ENCODE assay signal across 9 cellular contexts in the genomic region with DNA sequence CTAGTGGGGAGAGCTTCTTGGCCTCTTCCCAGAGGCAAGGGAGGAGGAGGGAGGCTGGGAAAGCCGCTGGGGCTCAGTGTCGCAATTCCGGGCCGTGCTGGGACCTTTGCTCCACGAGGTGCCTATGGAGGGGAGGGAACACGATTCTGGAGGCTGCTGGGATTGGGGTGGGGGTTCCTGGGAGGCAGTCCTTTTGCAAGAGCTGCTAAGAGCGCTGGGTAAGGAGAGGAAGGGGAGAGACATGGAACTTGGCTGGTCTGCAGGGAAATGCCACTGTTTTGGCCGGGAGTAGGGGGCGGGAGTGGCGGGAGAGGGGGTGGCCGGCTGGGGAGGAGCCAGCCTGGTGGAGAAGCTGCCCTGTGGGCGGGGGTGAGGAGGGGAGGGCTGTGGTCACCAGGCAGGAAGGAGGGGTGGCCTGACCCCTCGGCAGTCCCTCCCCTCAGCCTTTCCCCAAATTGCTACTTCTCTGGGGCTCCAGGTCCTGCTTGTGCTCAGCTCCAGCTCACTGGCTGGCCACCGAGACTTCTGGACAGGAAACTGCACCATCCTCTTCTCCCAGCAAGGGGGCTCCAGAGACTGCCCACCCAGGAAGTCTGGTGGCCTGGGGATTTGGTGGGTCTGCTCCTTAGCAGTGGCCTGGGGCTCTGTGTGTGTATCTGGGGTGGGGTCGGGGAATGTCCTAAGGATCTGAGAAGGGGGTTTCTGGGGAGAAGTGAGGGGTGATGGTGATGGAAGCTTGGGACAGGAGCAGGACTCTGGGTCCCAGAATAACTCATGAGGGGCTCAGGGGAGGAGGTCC. TPM values are rescaled to one million over a fixed set of nuclear protein-coding genes. Genes with fewer than 3 reads are reported as not detected.
A peak's percentile ranks its signal among the peaks of the same experiment; 100 is the strongest.
DNase-seq lines count a peak whose midpoint lies in the region; ATAC-seq, FAIRE-seq and TF ChIP-seq lines count a peak whose summit lies in the region.
"Had no signal": no experiment of that assay in that cellular context is flagged by ENCODE, and none has a peak within 500 bp of the region (broad histone marks: within the 10 kb centered on the region; RNA-seq: fewer than 3 reads in every experiment).

Gene NR1H3, plus strand, starts transcription at position 479 of the 799 bp plus-strand sequence. CDS start 1,221 bp downstream, outside the sequence.

- H3K79me2 ChIP-seq in mammary epithelial cell (ENCODE audit: insufficient read depth, low read length) (no peaks in the 10 kb centered on the region), keratinocyte (ENCODE audit: control insufficient read depth, insufficient read depth, low read length) (no peaks in the 10 kb centered on the region)

- H2AFZ ChIP-seq in mammary epithelial cell (ENCODE audit: low read depth, low read length) (peak within 1 kb of the TSS; percentile 93), keratinocyte (ENCODE audit: control insufficient read depth, low read length) (peak within 1 kb of the TSS; percentile 49)

- no peak for FAIRE-seq in keratinocyte (lab: Jason Lieb, UNC)

- peak; percentile 38 for ATAC-seq in stimulated activated effector memory CD8-positive, alpha-beta T cell treated with anti-CD3 and anti-CD28 coated beads, Interleukin-12 subunit alpha, Interleukin-12 subunit beta, amount 100 ng/mL, for 72 hours
- ATAC-seq in HG03460 (IDR thresholded peaks at IDR 0.05; ENCODE audit: unreplicated experiment), result no peak
- no peak for ATAC-seq in HG02840 (IDR thresholded peaks at IDR 0.05; ENCODE audit: low FRiP score, unreplicated experiment)

- intact Hi-C loops in mammary epithelial cell (cut with micrococcal nuclease), result loop anchor here (5.0 kb wide), 1 partner anchor 195 kb away; no protein-coding TSS in a partner anchor

- CTCF ChIA-PET in mammary epithelial cell (lab: Charles Lee; ENCODE audit: low non-redundant PET), result interaction anchor here (0.8 kb wide), 1 partner anchor 97 kb away, joined by 4 read pairs; no protein-coding TSS in a partner anchor

- H3K4me3 ChIP-seq in mammary epithelial cell (replicated peaks in 1 of 3; ENCODE audit: insufficient read depth in 1 of 3, low read depth in 2 of 3, low read length in 3 of 3), result no peak within 1 kb of the TSS
- H3K4me3 ChIP-seq in keratinocyte (ENCODE audit: control insufficient read depth in 2 of 3, extremely low read depth in 1 of 3, insufficient read depth in 2 of 3, low read depth in 1 of 3, low read length in 3 of 3), result no peak within 1 kb of the TSS

- WGBS in mammary epithelial cell (ENCODE audit: low coverage, missing lambda C conversion rate), result 9% methylated on average over 9 of the region's 15 CpGs

- no peaks in the 10 kb centered on the region for H4K20me1 ChIP-seq in mammary epithelial cell (ENCODE audit: insufficient read depth, low read length)
- no peaks in the 10 kb centered on the region for H4K20me1 ChIP-seq in keratinocyte (ENCODE audit: control insufficient read depth, extremely low read depth, insufficient read depth, low read length)

- BruUV-seq in mammary epithelial cell (replicated peaks; lab: Mats Ljungman, UMichigan), result no TSS peak

- H3K4me1 Mint-ChIP-seq in stimulated activated effector memory CD8-positive, alpha-beta T cell treated with anti-CD3 and anti-CD28 coated beads, Interleukin-12 subunit alpha, Interleukin-12 subunit beta, amount 100 ng/mL, for 72 hours, result peaks cover 13% of the 10 kb centered on the region

- no peaks in the 10 kb centered on the region for H3K36me3 ChIP-seq in mammary epithelial cell (ENCODE audit: insufficient read depth, low read length)
- no peaks in the 10 kb centered on the region for H3K36me3 ChIP-seq in keratinocyte (ENCODE audit: control insufficient read depth in 2 of 2, extremely low read depth in 1 of 2, insufficient read depth in 2 of 2, low read length in 2 of 2)

- H3K9ac ChIP-seq in mammary epithelial cell (ENCODE audit: insufficient read depth, low read length), result no peak within 1 kb of the TSS
- H3K9ac ChIP-seq in keratinocyte (ENCODE audit: control insufficient read depth, extremely low read depth, insufficient read depth, low read length), result no peak within 1 kb of the TSS

- no peaks in the 10 kb centered on the region for H3K9me1 ChIP-seq in keratinocyte (ENCODE audit: control insufficient read depth, extremely low read depth, insufficient read depth, low read length)

- H3K27ac Mint-ChIP-seq in stimulated activated effector memory CD8-positive, alpha-beta T cell treated with anti-CD3 and anti-CD28 coated beads, Interleukin-12 subunit alpha, Interleukin-12 subunit beta, amount 100 ng/mL, for 72 hours, result peak within 1 kb of the TSS; percentile 58

- peak; percentile 31 to 39 for TF ChIP-seq CTCF in mammary epithelial cell (conservative IDR thresholded peaks at IDR 0.05 in 1 of 2, IDR thresholded peaks at IDR 0.05 in 1 of 2; ENCODE audit: extremely low read depth in 1 of 2, insufficient read depth in 1 of 2, low read depth in 1 of 2, low read length in 2 of 2)
- peak in 1 of 3 experiments; percentile 30 for TF ChIP-seq CTCF in keratinocyte (optimal IDR thresholded peaks at IDR 0.05 in 1 of 3, IDR thresholded peaks at IDR 0.05 in 1 of 3, conservative IDR thresholded peaks at IDR 0.05 in 1 of 3; ENCODE audit: extremely low read depth in 1 of 3, insufficient read depth in 2 of 3, low read length in 3 of 3)

- H3K27me3 ChIP-seq in mammary epithelial cell (ENCODE audit: insufficient read depth, low read length) (no peaks in the 10 kb centered on the region), keratinocyte (ENCODE audit: control insufficient read depth, extremely low read depth, insufficient read depth, low read length) (no peaks in the 10 kb centered on the region)

- dilution Hi-C loops in mammary epithelial cell (cut with HindIII; ENCODE audit: low sequenced_read_pairs) (loop anchor here (5.0 kb wide), 1 partner anchor 75 kb away; no protein-coding TSS in a partner anchor), keratinocyte (cut with MboI; ENCODE audit: extremely low pct_ligation_motif_present, low sequenced_read_pairs) (no loop called here)

- in situ Hi-C loops in mammary epithelial cell (cut with MboI; ENCODE audit: low sequenced_read_pairs in 2 of 2), result no loop called here

- no peaks in the 10 kb centered on the region for H3K9me3 Mint-ChIP-seq in stimulated activated effector memory CD8-positive, alpha-beta T cell treated with anti-CD3 and anti-CD28 coated beads, Interleukin-12 subunit alpha, Interleukin-12 subunit beta, amount 100 ng/mL, for 72 hours

- H3K9me3 ChIP-seq in mammary epithelial cell (replicated peaks; ENCODE audit: insufficient read depth, low read length) (no peaks in the 10 kb centered on the region), keratinocyte (ENCODE audit: control insufficient read depth, low read depth, low read length) (no peaks in the 10 kb centered on the region)

- peak within 1 kb of the TSS; percentile 66 for H3K4me2 ChIP-seq in mammary epithelial cell (ENCODE audit: insufficient read depth, low read depth, low read length)
- no peak within 1 kb of the TSS for H3K4me2 ChIP-seq in keratinocyte (ENCODE audit: control insufficient read depth, extremely low read depth, insufficient read depth, low read depth, low read length)

- H3K27ac ChIP-seq in mammary epithelial cell (ENCODE audit: insufficient read depth, low read depth, low read length) (no peak within 1 kb of the TSS), keratinocyte (ENCODE audit: control insufficient read depth, insufficient read depth, low read length) (no peak within 1 kb of the TSS)
- H3K27ac ChIP-seq: VCaP had no signal

- no peaks in the 10 kb centered on the region for H3K36me3 Mint-ChIP-seq in stimulated activated effector memory CD8-positive, alpha-beta T cell treated with anti-CD3 and anti-CD28 coated beads, Interleukin-12 subunit alpha, Interleukin-12 subunit beta, amount 100 ng/mL, for 72 hours

- DNase-seq in GM03348 (ENCODE audit: low spot score), result peak; percentile 81
- DNase-seq in NCI-H2227 (lab: John Stamatoyannopoulos, UW; ENCODE audit: unreplicated experiment), result peak; percentile 60
- DNase-seq in mammary epithelial cell, result peak; percentile 14
- DNase-seq in keratinocyte (ENCODE audit: low read depth, low spot score), result no peak
- no peak for DNase-seq in stimulated activated effector memory CD8-positive, alpha-beta T cell treated with anti-CD3 and anti-CD28 coated beads, Interleukin-12 subunit alpha, Interleukin-12 subunit beta, amount 100 ng/mL, for 72 hours (ENCODE audit: low spot score in 2 of 2)
- DNase-seq in central memory CD4-positive, alpha-beta T cell, result no peak

- peaks cover 11% of the 10 kb centered on the region for H3K4me1 ChIP-seq in mammary epithelial cell (ENCODE audit: insufficient read depth, low read length)
- peaks cover 14% of the 10 kb centered on the region for H3K4me1 ChIP-seq in keratinocyte (ENCODE audit: control insufficient read depth, extremely low read depth, insufficient read depth, low read length)

- no peak within 1 kb of the TSS for H3K4me3 Mint-ChIP-seq in stimulated activated effector memory CD8-positive, alpha-beta T cell treated with anti-CD3 and anti-CD28 coated beads, Interleukin-12 subunit alpha, Interleukin-12 subunit beta, amount 100 ng/mL, for 72 hours

RNA-seq across cellular contexts. Expression of gene NR1H3, which starts in this region (rescaled TPM):
- total RNA-seq in mammary epithelial cell, result 1 to 10 TPM; 4.5 to 5.5 TPM
- polyA plus RNA-seq in mammary epithelial cell, result 6.7 TPM
- 26.6 TPM for polyA minus RNA-seq in mammary epithelial cell
- polyA plus RNA-seq in keratinocyte, result 7.6 to 10.3 TPM (median 9.1 TPM) in 3 replicates
- polyA plus RNA-seq in keratinocyte (2011; ENCODE audit: low read depth), result 2.2 TPM
- 6.0 and 7.4 TPM in 2 replicates for polyA plus RNA-seq in keratinocyte (2011; cell fraction: cytosol; rRNA removed)
- 8.8 and 9.0 TPM in 2 replicates for polyA plus RNA-seq in keratinocyte (2011; cell fraction: nucleus; rRNA removed)
- 6.9 and 7.3 TPM in 2 replicates for polyA plus RNA-seq in keratinocyte (2012; ENCODE audit: low replicate concordance)
- polyA minus RNA-seq in keratinocyte, result 7.3 to 9.1 TPM (median 8.9 TPM) in 3 replicates
- polyA minus RNA-seq in keratinocyte (2011; cell fraction: cytosol; rRNA and poly(A)+ RNA removed), result 5.0 TPM
- 2.4 and 5.2 TPM in 2 replicates for polyA minus RNA-seq in keratinocyte (2011; cell fraction: nucleus; rRNA and poly(A)+ RNA removed)

Comparison
In these comparisons a context has a peak if more than half of its experiments do, and no peak if none do; other contexts are left out.
1. DNase-seq: peak in GM03348 (single experiment), NCI-H2227 (single experiment) and mammary epithelial cell (single experiment); none in keratinocyte (single experiment), stimulated activated effector memory CD8-positive, alpha-beta T cell treated with anti-CD3 and anti-CD28 coated beads, Interleukin-12 subunit alpha, Interleukin-12 subunit beta, amount 100 ng/mL, for 72 hours (0 of 2) and central memory CD4-positive, alpha-beta T cell (single experiment).